9 cellular contexts compared by ENCODE assay signal in genomic region chr4:74451214-74451661, GRCh38. TPM values are rescaled to one million over a fixed set of nuclear protein-coding genes. Genes with fewer than 3 reads are reported as not detected.
DNase-seq lines count a peak whose midpoint lies in the region; ATAC-seq and TF ChIP-seq lines count a peak whose summit lies in the region.
"Had no signal": no experiment of that assay in that cellular context is flagged by ENCODE, and none has a peak within 500 bp of the region (broad histone marks: within the 10 kb centered on the region; RNA-seq: fewer than 3 reads in every experiment).

No MANE protein-coding gene starts in this region.

- H3K36me3 Mint-ChIP-seq in activated T-helper 1 cell treated with anti-CD3 and anti-CD28 coated beads, Interleukin-12 subunit alpha, Interleukin-12 subunit beta, Interleukin-2, Interleukin-4 antibody, amounts not matched to agents 30 ng/mL and 10 ng/mL and 1 ng/mL, durations not matched to agents 14 hours and 24 hours and 36 hours (ENCODE audit: low read depth), result no peaks in the 10 kb centered on the region

- POLR2A ChIA-PET in PC-9 (lab: Charles Lee; ENCODE audit: unreplicated experiment), result no interaction called here

- no peak overlapping the region for H3K27ac Mint-ChIP-seq in activated T-helper 1 cell treated with anti-CD3 and anti-CD28 coated beads, Interleukin-12 subunit alpha, Interleukin-12 subunit beta, Interleukin-2, Interleukin-4 antibody, amounts not matched to agents 30 ng/mL and 10 ng/mL and 1 ng/mL, durations not matched to agents 14 hours and 24 hours and 36 hours

- no peaks in the 10 kb centered on the region for H3K79me2 ChIP-seq in PC-9 (ENCODE audit: low read depth)

- no peak overlapping the region for H3K4me3 ChIP-seq in PC-9
- H3K4me3 ChIP-seq in fibroblast of mammary gland (ENCODE audit: control insufficient read depth, low read depth, low read length), result no peak overlapping the region
- no peak overlapping the region for H3K4me3 ChIP-seq in skeletal muscle tissue (ENCODE audit: low read length in 3 of 3)
- no peak overlapping the region for H3K4me3 ChIP-seq in aorta (ENCODE audit: low read length in 2 of 2)
- H3K4me3 ChIP-seq: thoracic aorta had no signal

- H3F3A ChIP-seq in PC-9 (ENCODE audit: insufficient read depth, low read depth), result no peaks in the 10 kb centered on the region

- no TSS peak for BruUV-seq in PC-9 (replicated peaks; lab: Mats Ljungman, UMichigan)

- DNase-seq in SKM-1 treated with dmso at 0.1 percent for 144 hours (lab: John Stamatoyannopoulos, UW; ENCODE audit: unreplicated experiment) (peak; percentile 8), SKM-1 (lab: John Stamatoyannopoulos, UW; ENCODE audit: unreplicated experiment) (no peak), PC-9 (peak; percentile 14 to 62), fibroblast of mammary gland (ENCODE audit: low read depth) (peak; percentile 81), aorta (no peak), T1000 (lab: John Stamatoyannopoulos, UW) (no peak)
- DNase-seq in activated T-helper 1 cell treated with anti-CD3 and anti-CD28 coated beads, Interleukin-12 subunit alpha, Interleukin-12 subunit beta, Interleukin-2, Interleukin-4 antibody, amounts not matched to agents 30 ng/mL and 10 ng/mL and 1 ng/mL, durations not matched to agents 14 hours and 24 hours and 36 hours (ENCODE audit: low spot score), result no peak

- H3K9me3 Mint-ChIP-seq in activated T-helper 1 cell treated with anti-CD3 and anti-CD28 coated beads, Interleukin-12 subunit alpha, Interleukin-12 subunit beta, Interleukin-2, Interleukin-4 antibody, amounts not matched to agents 30 ng/mL and 10 ng/mL and 1 ng/mL, durations not matched to agents 14 hours and 24 hours and 36 hours, result no peaks in the 10 kb centered on the region

- peaks cover 5% of the 10 kb centered on the region for H3K4me1 Mint-ChIP-seq in activated T-helper 1 cell treated with anti-CD3 and anti-CD28 coated beads, Interleukin-12 subunit alpha, Interleukin-12 subunit beta, Interleukin-2, Interleukin-4 antibody, amounts not matched to agents 30 ng/mL and 10 ng/mL and 1 ng/mL, durations not matched to agents 14 hours and 24 hours and 36 hours (ENCODE audit: low read depth)

- intact Hi-C loops in PC-9 (cut with micrococcal nuclease; ENCODE audit: unreplicated experiment), result loop anchor here (2.0 to 5.0 kb wide), 2 partner anchors 76 to 171 kb away; no protein-coding TSS in a partner anchor
- intact Hi-C loops in aorta (cut with DNase I), result no loop called here
- intact Hi-C loops in activated T-helper 1 cell treated with anti-CD3 and anti-CD28 coated beads, Interleukin-12 subunit alpha, Interleukin-12 subunit beta, Interleukin-2, Interleukin-4 antibody, amounts not matched to agents 30 ng/mL and 10 ng/mL and 1 ng/mL, durations not matched to agents 14 hours and 24 hours and 36 hours (cut with micrococcal nuclease), result no loop called here

- H3K9me2 ChIP-seq in PC-9 (ENCODE audit: insufficient read depth), result no peaks in the 10 kb centered on the region

- no peak for ATAC-seq in aorta (ENCODE audit: low FRiP score)

- 32 to 44% methylated on average over 1 of the region's 1 CpG for WGBS in aorta, 2 donors

- TF ChIP-seq CTCF in PC-9 (conservative IDR thresholded peaks at IDR 0.05), result no peak
- TF ChIP-seq CTCF in fibroblast of mammary gland (conservative IDR thresholded peaks at IDR 0.05; ENCODE audit: control insufficient read depth, insufficient read depth, low read depth, low read length), result no peak

- H3K27ac ChIP-seq in PC-9 (peak overlapping the region; percentile 63), skeletal muscle tissue (ENCODE audit: low read depth, low read length) (peak overlapping the region; percentile 28), aorta (ENCODE audit: low read depth in 1 of 2, low read length in 2 of 2) (no peak overlapping the region)
- H3K27ac ChIP-seq: thoracic aorta had no signal

- no peaks in the 10 kb centered on the region for H4K20me1 ChIP-seq in PC-9 (ENCODE audit: insufficient read depth)

- CTCF ChIA-PET in PC-9 (lab: Charles Lee), result interaction anchor here (0.6 kb wide), 1 partner anchor 38 kb away, joined by 3 read pairs; no protein-coding TSS in a partner anchor

- H3K36me3 ChIP-seq in PC-9 (ENCODE audit: low read depth) (0 out of 2 replicates have a peak, but pooled peaks cover 10% of the 10 kb centered on the region), skeletal muscle tissue (ENCODE audit: control insufficient read depth in 3 of 3, insufficient read depth in 3 of 3, low read length in 3 of 3) (no peaks in the 10 kb centered on the region), aorta (ENCODE audit: control insufficient read depth in 1 of 2, insufficient read depth in 2 of 2, low read length in 1 of 2) (no peaks in the 10 kb centered on the region)
- H3K36me3 ChIP-seq: thoracic aorta had no signal

- H3K4me3 Mint-ChIP-seq in activated T-helper 1 cell treated with anti-CD3 and anti-CD28 coated beads, Interleukin-12 subunit alpha, Interleukin-12 subunit beta, Interleukin-2, Interleukin-4 antibody, amounts not matched to agents 30 ng/mL and 10 ng/mL and 1 ng/mL, durations not matched to agents 14 hours and 24 hours and 36 hours, result no peak overlapping the region

- H3K27me3 ChIP-seq in PC-9 (ENCODE audit: insufficient read depth, low read depth) (no peaks in the 10 kb centered on the region), skeletal muscle tissue (ENCODE audit: control insufficient read depth in 3 of 3, insufficient read depth in 3 of 3, low read length in 3 of 3) (no peaks in the 10 kb centered on the region), aorta (ENCODE audit: control insufficient read depth in 1 of 2, insufficient read depth in 2 of 2, low read length in 1 of 2) (peaks cover 0 to under 1% of the 10 kb centered on the region in 2 donors)

- H3K9ac ChIP-seq in skeletal muscle tissue (ENCODE audit: low read depth in 1 of 3, low read length in 3 of 3), result no peak overlapping the region

- peaks cover 10% of the 10 kb centered on the region for H3K27me3 Mint-ChIP-seq in activated T-helper 1 cell treated with anti-CD3 and anti-CD28 coated beads, Interleukin-12 subunit alpha, Interleukin-12 subunit beta, Interleukin-2, Interleukin-4 antibody, amounts not matched to agents 30 ng/mL and 10 ng/mL and 1 ng/mL, durations not matched to agents 14 hours and 24 hours and 36 hours (ENCODE audit: insufficient read depth)

- H3K4me2 ChIP-seq in PC-9, result peak overlapping the region; percentile 6; the same call in 1 of the 2 replicates

- H3K4me1 ChIP-seq in PC-9 (replicated peaks; ENCODE audit: insufficient read depth) (peaks cover 24% of the 10 kb centered on the region), skeletal muscle tissue (ENCODE audit: control insufficient read depth in 3 of 3, insufficient read depth in 3 of 3, low read length in 3 of 3) (no peaks in the 10 kb centered on the region), aorta (ENCODE audit: control insufficient read depth in 1 of 2, insufficient read depth in 2 of 2, low read length in 2 of 2) (no peaks in the 10 kb centered on the region)

- H3K9me3 ChIP-seq in PC-9 (ENCODE audit: insufficient read depth, low read depth) (no peaks in the 10 kb centered on the region), skeletal muscle tissue (ENCODE audit: control insufficient read depth in 3 of 3, low read length in 3 of 3) (no peaks in the 10 kb centered on the region), aorta (ENCODE audit: control insufficient read depth, low read length) (no peaks in the 10 kb centered on the region)
- H3K9me3 ChIP-seq: thoracic aorta had no signal

- H2AFZ ChIP-seq in PC-9, result no peak overlapping the region

RNA-seq across cellular contexts. Expression of gene AREG, which starts 6.3 kb away (rescaled TPM):
- 4.5 and 6.4 TPM in 2 replicates for total RNA-seq in PC-9 (2021)
- total RNA-seq in skeletal muscle tissue, result not detected
- total RNA-seq in aorta, result 10 to 100 TPM in 1 of 2 donors, under 1 TPM in 1; 0.57 to 22.4 TPM
- 1 to 10 TPM; 1.4 to 2.4 TPM for polyA plus RNA-seq in aorta
- total RNA-seq in activated T-helper 1 cell treated with anti-CD3 and anti-CD28 coated beads, Interleukin-12 subunit alpha, Interleukin-12 subunit beta, Interleukin-2, Interleukin-4 antibody, amounts not matched to agents 30 ng/mL and 10 ng/mL and 1 ng/mL, durations not matched to agents 14 hours and 24 hours and 36 hours, result 1.5 and 2.4 TPM in 2 replicates

Comparison
In these comparisons a context has a peak if more than half of its experiments do, and no peak if none do; other contexts are left out.
1. DNase-seq: peak in SKM-1 treated with dmso at 0.1 percent for 144 hours (single experiment), PC-9 (2 of 2) and fibroblast of mammary gland (single experiment); none in SKM-1 (single experiment), aorta (0 of 2), activated T-helper 1 cell treated with anti-CD3 and anti-CD28 coated beads, Interleukin-12 subunit alpha, Interleukin-12 subunit beta, Interleukin-2, Interleukin-4 antibody, amounts not matched to agents 30 ng/mL and 10 ng/mL and 1 ng/mL, durations not matched to agents 14 hours and 24 hours and 36 hours (single experiment) and T1000 (single experiment).
2. H3K27ac ChIP-seq: peak in PC-9 (single experiment) and skeletal muscle tissue (single experiment); none in aorta (0 of 2).